Comparison of ENCODE assay signal across 1 cellular context in the genomic region with DNA sequence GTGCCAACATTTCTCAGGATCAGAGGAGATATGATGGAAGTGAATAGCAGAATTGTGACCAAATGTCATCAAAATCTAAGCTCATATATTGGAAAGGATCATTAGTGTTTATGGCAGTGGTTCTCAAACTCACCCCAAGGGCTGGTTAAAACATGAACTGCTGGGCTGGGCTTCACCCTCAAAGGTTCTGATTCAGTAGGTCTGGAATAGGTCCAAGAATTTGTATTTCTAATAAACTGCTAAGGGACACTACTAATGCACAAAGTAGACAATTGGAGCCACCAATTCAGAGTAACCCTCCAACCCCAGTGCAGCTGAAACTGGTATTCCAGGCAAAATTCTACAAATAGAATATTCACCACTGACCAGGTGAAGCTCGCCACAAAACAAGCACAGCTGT.
TF ChIP-seq lines count a peak whose summit lies in the region.

No MANE protein-coding gene starts in this region.

TF ChIP-seq in SK-N-SH, 30 proteins besides CTCF, POLR2A, EP300 and RAD21 (continued from another document):
- TF ChIP-seq, protein P1, sequence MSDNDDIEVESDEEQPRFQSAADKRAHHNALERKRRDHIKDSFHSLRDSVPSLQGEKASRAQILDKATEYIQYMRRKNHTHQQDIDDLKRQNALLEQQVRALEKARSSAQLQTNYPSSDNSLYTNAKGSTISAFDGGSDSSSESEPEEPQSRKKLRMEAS (IDR thresholded peaks at IDR 0.05; ENCODE audit: low read depth): no peak
